ENCODE assay signal across 9 cellular contexts in the genomic region with DNA sequence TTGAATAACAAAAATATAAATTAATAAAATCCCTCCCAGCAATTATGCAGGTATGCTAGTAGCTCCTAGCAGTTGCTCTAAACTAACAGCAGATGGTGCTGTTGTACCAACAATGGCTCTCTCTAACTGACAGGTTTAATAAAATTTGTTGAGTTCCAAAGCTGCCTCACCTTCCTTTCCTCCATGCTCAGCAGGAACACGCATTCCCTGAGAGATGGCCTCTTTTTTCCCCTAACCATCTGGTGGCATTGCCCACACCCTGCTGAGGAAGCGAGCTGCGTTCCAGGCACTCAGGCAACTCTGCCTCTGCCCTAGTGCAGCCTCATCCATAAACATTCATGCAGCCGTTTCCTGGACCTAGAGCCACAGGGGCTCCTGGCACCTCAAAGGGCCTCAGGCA.
DNase-seq lines count a peak whose midpoint lies in the region; ATAC-seq and TF ChIP-seq lines count a peak whose summit lies in the region.
"Had no signal": no experiment of that assay in that cellular context is flagged by ENCODE, and none has a peak within 500 bp of the region (broad histone marks: within the 10 kb centered on the region; RNA-seq: fewer than 3 reads in every experiment).

No MANE protein-coding gene starts in this region.

- TF ChIP-seq CTCF in PC-9 (conservative IDR thresholded peaks at IDR 0.05) (peak; percentile 94), thoracic aorta (IDR thresholded peaks at IDR 0.05) (peak; percentile 93)

- H3K36me3 ChIP-seq in CD4-positive, CD25-positive, alpha-beta regulatory T cell (ENCODE audit: control insufficient read depth, insufficient read depth, low read length) = peaks cover 10% of the 10 kb centered on the region
- H3K36me3 ChIP-seq in PC-9 (ENCODE audit: low read depth) = no peaks in the 10 kb centered on the region
- no peaks in the 10 kb centered on the region for H3K36me3 ChIP-seq in thoracic aorta
- H3K36me3 ChIP-seq: SJSA1 had no signal

- no peak overlapping the region for H2AFZ ChIP-seq in PC-9

- H3K4me1 ChIP-seq in CD4-positive, CD25-positive, alpha-beta regulatory T cell (ENCODE audit: control insufficient read depth, insufficient read depth, low read length, poor library complexity, severe bottlenecking) = no peaks in the 10 kb centered on the region
- H3K4me1 ChIP-seq in PC-9 (replicated peaks; ENCODE audit: insufficient read depth) (peaks cover 4% of the 10 kb centered on the region; the same call in 1 of the 2 replicates), thoracic aorta (ENCODE audit: control insufficient read depth in 1 of 2, low read depth in 2 of 2) (peaks cover 13 to 20% of the 10 kb centered on the region in 2 donors)
- H3K4me1 ChIP-seq: SJSA1 had no signal

- H3K36me3 Mint-ChIP-seq in CD4-positive, CD25-positive, alpha-beta regulatory T cell = peaks cover 22% of the 10 kb centered on the region

- no peaks in the 10 kb centered on the region for H3K27me3 Mint-ChIP-seq in CD4-positive, CD25-positive, alpha-beta regulatory T cell

- no peaks in the 10 kb centered on the region for H3F3A ChIP-seq in PC-9 (ENCODE audit: insufficient read depth, low read depth)

- BruUV-seq in PC-9 (replicated peaks; lab: Mats Ljungman, UMichigan) = no TSS peak

- no peak overlapping the region for H3K4me3 Mint-ChIP-seq in CD4-positive, CD25-positive, alpha-beta regulatory T cell

- H3K4me3 ChIP-seq in CD4-positive, CD25-positive, alpha-beta regulatory T cell (ENCODE audit: low read depth, low read length) = no peak overlapping the region
- H3K4me3 ChIP-seq in PC-9 (no peak overlapping the region), thoracic aorta (peak overlapping the region; percentile 40)
- H3K4me3 ChIP-seq: SJSA1 had no signal

- H3K4me1 Mint-ChIP-seq in CD4-positive, CD25-positive, alpha-beta regulatory T cell = peaks cover 0 to 2% (median 0%) of the 10 kb centered on the region in 4 donors

- no peaks in the 10 kb centered on the region for H4K20me1 ChIP-seq in PC-9 (ENCODE audit: insufficient read depth)

- peak; percentile 55 to 82 for ATAC-seq in CD4-positive, CD25-positive, alpha-beta regulatory T cell (ENCODE audit: low read depth in 2 of 2)
- peak; percentile 63 for ATAC-seq in GM18517 (IDR thresholded peaks at IDR 0.05; ENCODE audit: unreplicated experiment)
- ATAC-seq in thoracic aorta (ENCODE audit: insufficient number of reproducible peaks, low FRiP score, low read depth) = peak; percentile 62

- no peaks in the 10 kb centered on the region for H3K27me3 ChIP-seq in CD4-positive, CD25-positive, alpha-beta regulatory T cell (ENCODE audit: control insufficient read depth, insufficient read depth, low read length)
- H3K27me3 ChIP-seq in PC-9 (ENCODE audit: insufficient read depth, low read depth) = no peaks in the 10 kb centered on the region
- no peaks in the 10 kb centered on the region for H3K27me3 ChIP-seq in thoracic aorta (replicated peaks; ENCODE audit: insufficient read depth)
- H3K27me3 ChIP-seq: SJSA1 had no signal

- POLR2A ChIA-PET in PC-9 (lab: Charles Lee; ENCODE audit: unreplicated experiment) = no interaction called here

- H3K27ac ChIP-seq in CD4-positive, CD25-positive, alpha-beta regulatory T cell (ENCODE audit: insufficient read depth, low read length, poor library complexity, severe bottlenecking) = no peak overlapping the region
- H3K27ac ChIP-seq in PC-9 (no peak overlapping the region), thoracic aorta (peak overlapping the region; percentile 84 to 93)
- H3K27ac ChIP-seq: SJSA1 had no signal

- no peak overlapping the region for H3K27ac Mint-ChIP-seq in CD4-positive, CD25-positive, alpha-beta regulatory T cell

- no peaks in the 10 kb centered on the region for H3K9me3 ChIP-seq in CD4-positive, CD25-positive, alpha-beta regulatory T cell (ENCODE audit: control insufficient read depth in 2 of 2, low read length in 2 of 2)
- no peaks in the 10 kb centered on the region for H3K9me3 ChIP-seq in PC-9 (ENCODE audit: insufficient read depth, low read depth)
- no peaks in the 10 kb centered on the region for H3K9me3 ChIP-seq in thoracic aorta
- H3K9me3 ChIP-seq: SJSA1 had no signal

- DNase-seq in CD4-positive, CD25-positive, alpha-beta regulatory T cell = peak in 2 of 3 donors; percentile 59
- DNase-seq in HuH-7.5 (ENCODE audit: low spot score) (peak; percentile 50), PC-9 (peak in 1 of 2 experiments; percentile 11), cerebellar nuclear complex (lab: John Stamatoyannopoulos, UW) (peak; percentile 80 to 94), kidney tubule cell (ENCODE audit: low spot score) (peak; percentile 65), thoracic aorta (ENCODE audit: low spot score) (no peak)
- no peak for DNase-seq in stimulated activated CD4-positive, alpha-beta T cell treated with anti-CD3 and anti-CD28 coated beads, Interleukin-12 subunit alpha, Interleukin-12 subunit beta, amount 100 ng/mL, for 4 hours

- H3K4me2 ChIP-seq in PC-9 = no peak overlapping the region

- H3K9me3 Mint-ChIP-seq in CD4-positive, CD25-positive, alpha-beta regulatory T cell = no peaks in the 10 kb centered on the region

- CTCF ChIA-PET in PC-9 (lab: Charles Lee) = interaction anchor here (0.5 to 1.4 kb wide), 6 partner anchors 111 to 484 kb away, joined by 3 to 10 read pairs (median 4); no protein-coding TSS in a partner anchor

- intact Hi-C loops in PC-9 (cut with micrococcal nuclease; ENCODE audit: unreplicated experiment) = loop anchor here (2.0 kb wide), 3 partner anchors 107 to 503 kb away; partner anchors contain the start of gene KLHL3

- no peaks in the 10 kb centered on the region for H3K79me2 ChIP-seq in PC-9 (ENCODE audit: low read depth)

- H3K9me2 ChIP-seq in PC-9 (ENCODE audit: insufficient read depth) = no peaks in the 10 kb centered on the region

Comparison
In these comparisons a context has a peak if more than half of its experiments do, and no peak if none do; other contexts are left out.
1. DNase-seq: peak in CD4-positive, CD25-positive, alpha-beta regulatory T cell (2 of 3), HuH-7.5 (single experiment), cerebellar nuclear complex (2 of 2) and kidney tubule cell (single experiment); none in thoracic aorta (single experiment) and stimulated activated CD4-positive, alpha-beta T cell treated with anti-CD3 and anti-CD28 coated beads, Interleukin-12 subunit alpha, Interleukin-12 subunit beta, amount 100 ng/mL, for 4 hours (single experiment).
2. H3K27ac ChIP-seq: peak in thoracic aorta (2 of 2); none in CD4-positive, CD25-positive, alpha-beta regulatory T cell (single experiment) and PC-9 (single experiment).
3. Peak in every context shown above with its lines, with median percentiles within 50 percentile points of each other: ATAC-seq.